In genomic region chr1:244758700-244759099, GRCh38 we compare ENCODE assay signal across 13 cellular contexts.
"Had no signal": no experiment of that assay in that cellular context is flagged by ENCODE, and none has a peak within 500 bp of the region (broad histone marks: within the 10 kb centered on the region; RNA-seq: fewer than 3 reads in every experiment).

No MANE protein-coding gene starts in this region.

- ATAC-seq: activated CD8-positive, alpha-beta T cell treated with anti-CD3 and anti-CD28 coated beads, Interleukin-2, amount 10 ng/mL, durations not matched to agents 7 days and 5 days; foreskin keratinocyte; left cardiac atrium; naive thymus-derived CD4-positive, alpha-beta T cell; sciatic nerve; stimulated activated naive CD8-positive, alpha-beta T cell treated with anti-CD3 and anti-CD28 coated beads, Interleukin-15, Interleukin-2, amounts not matched to agents 100 U/mL and 50 U/mL, for 24 hours had no signal

- H3K4me1 ChIP-seq: colonic mucosa, foreskin keratinocyte, spleen had no signal

- DNase-seq: activated CD4-positive, alpha-beta T cell treated with anti-CD3 and anti-CD28 coated beads for 48 hours; activated CD8-positive, alpha-beta memory T cell treated with anti-CD3 and anti-CD28 coated beads, Interleukin-2, amount 50 U/mL, for 48 hours; activated CD8-positive, alpha-beta T cell treated with anti-CD3 and anti-CD28 coated beads, Interleukin-2, amount 10 ng/mL, durations not matched to agents 7 days and 5 days; colonic mucosa; effector CD4-positive, alpha-beta T cell; foreskin keratinocyte; left cardiac atrium; naive thymus-derived CD4-positive, alpha-beta T cell; spleen; stimulated activated naive CD8-positive, alpha-beta T cell treated with anti-CD3 and anti-CD28 coated beads, Interleukin-15, Interleukin-2, amounts not matched to agents 100 U/mL and 50 U/mL, for 24 hours; upper lobe of left lung had no signal

- H3K27ac ChIP-seq: colonic mucosa, foreskin keratinocyte, spleen had no signal

- H3K9me3 ChIP-seq: colonic mucosa, upper lobe of left lung had no signal

- H3K4me3 ChIP-seq: colonic mucosa, lung, spleen, upper lobe of left lung had no signal

- H3K27me3 ChIP-seq: colonic mucosa, upper lobe of left lung had no signal

- H3K36me3 ChIP-seq: colonic mucosa, spleen, upper lobe of left lung had no signal
